In genomic region chr22:28562324-28562723, GRCh38 we compare ENCODE assay signal across 20 cellular contexts.
"Had no signal": no experiment of that assay in that cellular context is flagged by ENCODE, and none has a peak within 500 bp of the region (broad histone marks: within the 10 kb centered on the region; RNA-seq: fewer than 3 reads in every experiment).

No MANE protein-coding gene starts in this region.

- H3K27me3 ChIP-seq: gastrocnemius medialis, left lung, neutrophil, right lobe of liver, suprapubic skin, transverse colon had no signal

- H3K36me3 ChIP-seq: gastrocnemius medialis, left lung, neutrophil, right lobe of liver, suprapubic skin, transverse colon had no signal

- H3K9me3 ChIP-seq: gastrocnemius medialis, left lung, mucosa of descending colon, neutrophil, right lobe of liver, suprapubic skin, transverse colon had no signal

- H3K4me3 ChIP-seq: coronary artery, gastrocnemius medialis, left lung, mucosa of descending colon, right lobe of liver, suprapubic skin, transverse colon had no signal

- H3K4me1 ChIP-seq: gastrocnemius medialis, left lung, parathyroid adenoma, right lobe of liver, suprapubic skin, transverse colon had no signal

- DNase-seq: dermis blood vessel endothelial cell; effector memory CD4-positive, alpha-beta T cell; gastrocnemius medialis; head of caudate nucleus; left cardiac atrium; left lung; mesenchymal stem cell; mucosa of descending colon; naive B cell; right lobe of liver; small intestine; stimulated activated CD4-positive, alpha-beta T cell treated with anti-CD3 and anti-CD28 coated beads, Interleukin-15, amount 100 ng/mL, for 24 hours; stimulated activated CD4-positive, alpha-beta T cell treated with anti-CD3 and anti-CD28 coated beads, Interleukin-2, amount 100 ng/mL, for 48 hours; stimulated activated naive B cell treated with anti-CD40 and anti-IgM and Interleukin-4, amounts not matched to agents 10 μg/mL and 1 μg/mL and 100 μg/mL, for 72 hours; transverse colon had no signal

- H3K27ac ChIP-seq: coronary artery, gastrocnemius medialis, left lung, neutrophil, parathyroid adenoma, right lobe of liver, suprapubic skin, transverse colon had no signal

- ATAC-seq: gastrocnemius medialis; left cardiac atrium; left lung; mucosa of descending colon; natural killer cell treated with Interleukin-12 subunit alpha and Interleukin-12 subunit beta and Interleukin-15 and Interleukin-18, amount 100 ng/mL, for 72 hours; right lobe of liver; stimulated activated naive B cell treated with anti-CD40 and anti-IgM and Interleukin-4, amounts not matched to agents 10 μg/mL and 1 μg/mL and 100 μg/mL, for 72 hours had no signal
